In genomic region chr4:55635760-55636621, GRCh38 we compare ENCODE assay signal across 9 cellular contexts. TPM values are rescaled to one million over a fixed set of nuclear protein-coding genes. Genes with fewer than 3 reads are reported as not detected.
DNase-seq lines count a peak whose midpoint lies in the region; ATAC-seq and TF ChIP-seq lines count a peak whose summit lies in the region.
"Had no signal": no experiment of that assay in that cellular context is flagged by ENCODE, and none has a peak within 500 bp of the region (broad histone marks: within the 10 kb centered on the region; RNA-seq: fewer than 3 reads in every experiment).

Gene NMU (minus strand): TSS chr4:55636298. CDS start chr4:55636192, 106 bp downstream.

- H3K9me3 Mint-ChIP-seq in CD4-positive, CD25-positive, alpha-beta regulatory T cell = peaks cover 0 to 4% (median 0%) of the 10 kb centered on the region in 7 donors
- peaks cover 0 to 11% (median 4%) of the 10 kb centered on the region in 7 donors for H3K9me3 Mint-ChIP-seq in CD14-positive monocyte

- H2AFZ ChIP-seq in SK-N-SH (ENCODE audit: low read depth) = peak within 1 kb of the TSS; percentile 68; the same call in 1 of the 2 replicates

- H3K4me2 ChIP-seq in SK-N-SH = peak within 1 kb of the TSS; percentile 78

- 0 out of 2 replicates have a peak, but pooled peaks have one; percentile 26 for TF ChIP-seq RAD21 in SK-N-SH (IDR thresholded peaks at IDR 0.05; ENCODE audit: low read length)

- peaks cover 0 to 14% (median 5%) of the 10 kb centered on the region in 4 donors for H3K4me1 Mint-ChIP-seq in CD4-positive, CD25-positive, alpha-beta regulatory T cell
- H3K4me1 Mint-ChIP-seq in CD14-positive monocyte = peaks cover 6% of the 10 kb centered on the region

- no peak for TF ChIP-seq EP300 in SK-N-SH (IDR thresholded peaks at IDR 0.05; ENCODE audit: borderline replicate concordance in 1 of 2, low read depth in 1 of 2, low read length in 1 of 2)

- H3K79me2 ChIP-seq in SK-N-SH (ENCODE audit: insufficient read depth) = no peaks in the 10 kb centered on the region

- H3K27me3 ChIP-seq in CD4-positive, CD25-positive, alpha-beta regulatory T cell (ENCODE audit: control insufficient read depth, insufficient read depth, low read length) = peaks cover 37% of the 10 kb centered on the region
- peaks cover 18% of the 10 kb centered on the region; the same call in 1 of the 2 replicates for H3K27me3 ChIP-seq in SK-N-SH (ENCODE audit: insufficient read depth)
- peaks cover 0 to 36% of the 10 kb centered on the region in 2 donors for H3K27me3 ChIP-seq in breast epithelium

- no peaks in the 10 kb centered on the region for H3F3A ChIP-seq in SK-N-SH (replicated peaks; ENCODE audit: insufficient read depth)

- peaks cover 84% of the 10 kb centered on the region for H3K27me3 Mint-ChIP-seq in CD4-positive, CD25-positive, alpha-beta regulatory T cell
- H3K27me3 Mint-ChIP-seq in CD14-positive monocyte (ENCODE audit: low read depth in 3 of 3) = peaks cover 54 to 75% (median 58%) of the 10 kb centered on the region in 3 donors

- POLR2A ChIA-PET in SK-N-SH (lab: Yijun Ruan, JAX) = interaction anchor here (0.5 kb wide), 1 partner anchor 75 kb away, joined by 3 read pairs; no protein-coding TSS in a partner anchor

- TF ChIP-seq CTCF in SK-N-SH (IDR thresholded peaks at IDR 0.05) (no peak), breast epithelium (IDR thresholded peaks at IDR 0.05) (no peak), CD14-positive monocyte (IDR thresholded peaks at IDR 0.05) (no peak)

- H3K9me2 ChIP-seq in SK-N-SH = no peaks in the 10 kb centered on the region

- peak; percentile 39 to 50 for ATAC-seq in CD4-positive, CD25-positive, alpha-beta regulatory T cell (ENCODE audit: low read depth in 2 of 2)
- ATAC-seq in GM19328 (IDR thresholded peaks at IDR 0.05; ENCODE audit: unreplicated experiment) (peak; percentile 78), HG03558 (IDR thresholded peaks at IDR 0.05; ENCODE audit: extremely low read depth, unreplicated experiment) (peak; percentile 70)

- no peaks in the 10 kb centered on the region for H3K36me3 ChIP-seq in CD4-positive, CD25-positive, alpha-beta regulatory T cell (ENCODE audit: control insufficient read depth, insufficient read depth, low read length)
- no peaks in the 10 kb centered on the region for H3K36me3 ChIP-seq in SK-N-SH (replicated peaks in 1 of 2; ENCODE audit: control insufficient read depth in 1 of 2, insufficient read depth in 2 of 2, low read length in 1 of 2)
- no peaks in the 10 kb centered on the region for H3K36me3 ChIP-seq in breast epithelium
- H3K36me3 ChIP-seq: neutrophil had no signal

- no peak for TF ChIP-seq POLR2A in breast epithelium (IDR thresholded peaks at IDR 0.05)

- peak within 1 kb of the TSS in 3 of 4 donors; percentile 28 to 76 (median 61) for H3K4me3 Mint-ChIP-seq in CD4-positive, CD25-positive, alpha-beta regulatory T cell
- H3K4me3 Mint-ChIP-seq in CD14-positive monocyte = peak within 1 kb of the TSS in 1 of 2 donors; percentile 89

- no peaks in the 10 kb centered on the region for H3K36me3 Mint-ChIP-seq in CD4-positive, CD25-positive, alpha-beta regulatory T cell
- peaks cover 0 to 4% of the 10 kb centered on the region in 2 donors for H3K36me3 Mint-ChIP-seq in CD14-positive monocyte

- no peak within 1 kb of the TSS for H3K27ac ChIP-seq in CD4-positive, CD25-positive, alpha-beta regulatory T cell (ENCODE audit: insufficient read depth, low read length, poor library complexity, severe bottlenecking)
- H3K27ac ChIP-seq in SK-N-SH (ENCODE audit: low read depth in 2 of 2, low read length in 1 of 2) (no peak within 1 kb of the TSS; a peak in 1 of 4 replicates), breast epithelium (no peak within 1 kb of the TSS)
- H3K27ac ChIP-seq: neutrophil had no signal

- H3K27ac Mint-ChIP-seq in CD4-positive, CD25-positive, alpha-beta regulatory T cell = peak within 1 kb of the TSS in 2 of 3 donors; percentile 16 to 85
- no peak within 1 kb of the TSS for H3K27ac Mint-ChIP-seq in CD14-positive monocyte

- WGBS in SK-N-SH (ENCODE audit: low lambda C conversion rate) = 4% methylated on average over 24 of the region's 75 CpGs

- peaks cover 10% of the 10 kb centered on the region for H3K4me1 ChIP-seq in CD4-positive, CD25-positive, alpha-beta regulatory T cell (ENCODE audit: control insufficient read depth, insufficient read depth, low read length, poor library complexity, severe bottlenecking)
- H3K4me1 ChIP-seq in SK-N-SH (ENCODE audit: control insufficient read depth in 1 of 2, insufficient read depth in 2 of 2, low read depth in 1 of 2, low read length in 1 of 2) = peaks cover 0 to 14% of the 10 kb centered on the region in 2 experiments; a peak in 1 of 4 replicates
- peaks cover 0 to 8% of the 10 kb centered on the region in 2 donors for H3K4me1 ChIP-seq in breast epithelium

- CTCF ChIA-PET in SK-N-SH (lab: Yijun Ruan, JAX) = interaction anchor here (0.7 to 0.8 kb wide), 2 partner anchors 230 to 669 kb away, joined by 3 read pairs; no protein-coding TSS in a partner anchor

- H3K9ac ChIP-seq in SK-N-SH = no peak within 1 kb of the TSS

- no peaks in the 10 kb centered on the region for H4K20me1 ChIP-seq in SK-N-SH (ENCODE audit: insufficient read depth)

- H3K9me3 ChIP-seq in CD4-positive, CD25-positive, alpha-beta regulatory T cell (ENCODE audit: control insufficient read depth in 2 of 2, low read length in 2 of 2) = no peaks in the 10 kb centered on the region
- no peaks in the 10 kb centered on the region for H3K9me3 ChIP-seq in SK-N-SH
- H3K9me3 ChIP-seq in breast epithelium = no peaks in the 10 kb centered on the region
- H3K9me3 ChIP-seq: neutrophil had no signal

- H3K4me3 ChIP-seq in CD4-positive, CD25-positive, alpha-beta regulatory T cell (ENCODE audit: low read depth, low read length) = no peak within 1 kb of the TSS
- peak within 1 kb of the TSS; percentile 51 to 57 for H3K4me3 ChIP-seq in SK-N-SH (ENCODE audit: low read depth in 2 of 2, low read length in 1 of 2)
- peak within 1 kb of the TSS; percentile 27 to 59 (median 49) for H3K4me3 ChIP-seq in breast epithelium

- intact Hi-C loops in breast epithelium (cut with DNase I; ENCODE audit: low total_unique reads) (loop anchor here (5.0 kb wide), 1 partner anchor 194 kb away; no protein-coding TSS in a partner anchor), CD14-positive monocyte (cut with micrococcal nuclease) (no loop called here)

- peak in 1 of 3 donors; percentile 65 for DNase-seq in CD4-positive, CD25-positive, alpha-beta regulatory T cell
- DNase-seq in SK-N-SH (peak; percentile 87), breast epithelium (ENCODE audit: low spot score in 2 of 2) (no peak), left kidney (ENCODE audit: low read depth, low spot score) (peak; percentile 78), CD14-positive monocyte (ENCODE audit: low spot score) (no peak)
- DNase-seq in stimulated activated CD8-positive, alpha-beta memory T cell treated with anti-CD3 and anti-CD28 coated beads, Interleukin-4, amount 100 ng/mL, for 24 hours (ENCODE audit: low read depth) = peak; percentile 8

TF ChIP-seq in SK-N-SH, 30 proteins besides CTCF, POLR2A, EP300 and RAD21:
- 0 out of 2 replicates have a peak, but pooled peaks have one; percentile 28 for TF ChIP-seq MXI1 (IDR thresholded peaks at IDR 0.05; ENCODE audit: low read depth, low read length)
- peak; percentile 63; the same call in 1 of the 2 replicates for TF ChIP-seq EZH2phosphoT487 (IDR thresholded peaks at IDR 0.05; ENCODE audit: borderline replicate concordance, low read depth)
- TF ChIP-seq NRF1 (IDR thresholded peaks at IDR 0.05; ENCODE audit: low read depth, low read length) = 0 out of 2 replicates have a peak, but pooled peaks have one; percentile 16
- TF ChIP-seq POLR2AphosphoS5 (IDR thresholded peaks at IDR 0.05; ENCODE audit: low read depth, low read length) = no peak
TF ChIP-seq in SK-N-SH: peak in this region for 3.

RNA-seq across cellular contexts. Expression of gene NMU, which starts in this region (rescaled TPM):
- total RNA-seq in CD4-positive, CD25-positive, alpha-beta regulatory T cell = not detected
- under 1 TPM in 1 of 4 donors, not detected in 3; 0.88 TPM for polyA plus RNA-seq in CD4-positive, CD25-positive, alpha-beta regulatory T cell
- polyA plus RNA-seq in SK-N-SH (2012; rRNA removed) = 0.65 and 0.66 TPM in 2 replicates
- 0.84 and 1.1 TPM in 2 replicates for polyA plus RNA-seq in SK-N-SH (2012; cell fraction: cytosol; rRNA removed)
- 0.19 TPM in 1 of 2 replicates, not detected in the other for polyA plus RNA-seq in SK-N-SH (2012; cell fraction: nucleus; rRNA removed)
- total RNA-seq in breast epithelium = not detected
- not detected for polyA plus RNA-seq in CD14-positive monocyte

Comparison
In these comparisons a context has a peak if more than half of its experiments do, and no peak if none do; other contexts are left out.
1. Peak in ATAC-seq in CD4-positive, CD25-positive, alpha-beta regulatory T cell; RNA of the gene not detected or under 1 TPM.
2. DNase-seq: peak in SK-N-SH (single experiment), left kidney (single experiment) and stimulated activated CD8-positive, alpha-beta memory T cell treated with anti-CD3 and anti-CD28 coated beads, Interleukin-4, amount 100 ng/mL, for 24 hours (single experiment); none in breast epithelium (0 of 2) and CD14-positive monocyte (single experiment).
3. H3K27ac Mint-ChIP-seq: peak in CD4-positive, CD25-positive, alpha-beta regulatory T cell (2 of 3); none in CD14-positive monocyte (0 of 7).
4. Peak in every context shown above with its lines, with median percentiles within 50 percentile points of each other: ATAC-seq.